8 cellular contexts compared by ENCODE assay signal in the genomic region with DNA sequence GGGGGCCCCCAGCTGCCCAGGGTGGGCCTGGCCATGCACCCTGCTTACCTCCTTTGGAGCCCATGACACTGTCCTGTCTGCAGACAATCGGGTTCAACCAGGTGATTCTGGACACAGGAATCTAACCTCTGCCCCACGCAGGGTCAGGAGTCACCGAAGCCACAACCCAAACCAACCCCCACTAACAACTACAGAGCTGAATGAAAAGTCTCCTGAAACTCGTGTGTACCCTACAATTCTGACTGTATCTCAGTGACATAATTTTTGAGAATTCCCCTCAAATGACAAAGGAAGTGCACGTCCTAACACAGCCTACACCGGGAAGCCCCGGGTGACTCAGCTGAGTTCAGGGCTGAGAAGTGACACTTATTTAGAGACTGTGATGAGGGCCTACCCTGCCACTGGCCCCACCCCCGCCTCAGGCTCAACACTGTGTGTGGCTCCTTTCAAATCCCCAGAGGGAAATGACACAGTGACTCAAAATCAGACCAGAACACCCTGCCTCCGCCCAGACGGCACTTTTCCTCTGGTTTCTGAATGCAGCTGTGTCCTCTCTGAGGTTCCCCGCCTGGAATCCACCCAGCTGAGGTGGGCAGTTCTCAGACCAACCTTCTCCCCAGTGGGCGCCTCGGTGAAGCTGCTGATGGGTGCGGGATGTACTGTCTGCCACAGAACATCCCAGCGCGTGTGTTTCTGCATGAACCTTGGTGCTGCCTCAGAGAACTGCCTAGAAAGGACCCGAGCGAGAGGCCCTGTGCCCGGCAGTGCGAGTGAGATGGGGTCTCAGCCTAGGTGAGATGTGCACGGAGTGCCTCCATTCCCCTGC. TPM values are rescaled to one million over a fixed set of nuclear protein-coding genes. Genes with fewer than 3 reads are reported as not detected.
DNase-seq lines count a peak whose midpoint lies in the region; ATAC-seq, FAIRE-seq and TF ChIP-seq lines count a peak whose summit lies in the region.

No MANE protein-coding gene starts in this region.

- no peak overlapping the region for H3K4me3 ChIP-seq in choroid plexus epithelial cell (ENCODE audit: low read depth, low read length)
- no peak overlapping the region for H3K4me3 ChIP-seq in osteoblast (ENCODE audit: insufficient read depth, low read length)

- DNase-seq in AG08395 (ENCODE audit: low spot score) (peak; percentile 66), GM19239 (ENCODE audit: insufficient read length, low spot score) (peak; percentile 84), choroid plexus epithelial cell (ENCODE audit: low read depth) (peak; percentile 43), osteoblast (ENCODE audit: insufficient read length, low spot score, missing footprints) (peak; percentile 86), epidermal melanocyte (ENCODE audit: insufficient read length, low spot score) (no peak), occipital lobe (lab: John Stamatoyannopoulos, UW) (no peak)
- DNase-seq in activated CD4-positive, CD25-positive, alpha-beta regulatory T cell treated with anti-CD3 and anti-CD28 coated beads, Interleukin-2, amount 50 U/mL, for 16 hours (ENCODE audit: low read depth, low spot score) = peak; percentile 82

- peaks cover 46% of the 10 kb centered on the region for H3K36me3 ChIP-seq in osteoblast (ENCODE audit: insufficient read depth, low read length)

- peaks cover 20% of the 10 kb centered on the region for H3K4me1 ChIP-seq in osteoblast (ENCODE audit: insufficient read depth, low read length)

- H3K27me3 ChIP-seq in osteoblast (ENCODE audit: insufficient read depth, low read length) = no peaks in the 10 kb centered on the region

- H4K20me1 ChIP-seq in osteoblast (ENCODE audit: insufficient read depth, low read length) = peaks cover 25% of the 10 kb centered on the region

- ATAC-seq in HG03378 (IDR thresholded peaks at IDR 0.05; ENCODE audit: unreplicated experiment) = peak; percentile 88

- TF ChIP-seq CTCF in choroid plexus epithelial cell (conservative IDR thresholded peaks at IDR 0.05; ENCODE audit: low read depth, low read length) (no peak), osteoblast (IDR thresholded peaks at IDR 0.05; ENCODE audit: extremely low read depth, low read depth, low read length) (no peak)

- FAIRE-seq in GM19239 (lab: Jason Lieb, UNC) = peak; percentile 100

- peak overlapping the region; percentile 38 for H3K27ac ChIP-seq in osteoblast (ENCODE audit: low read depth, low read length)

- peak overlapping the region; percentile 2 for H3K4me2 ChIP-seq in osteoblast (ENCODE audit: insufficient read depth, low read length)

- H3K79me2 ChIP-seq in osteoblast (ENCODE audit: insufficient read depth, low read length) = peaks cover 26% of the 10 kb centered on the region

- H2AFZ ChIP-seq in osteoblast (ENCODE audit: low read length) = no peak overlapping the region

- no peaks in the 10 kb centered on the region for H3K9me3 ChIP-seq in osteoblast (ENCODE audit: low read depth, low read length)

RNA-seq across cellular contexts. Expression of a gene that starts 9.9 kb away (rescaled TPM):
- total RNA-seq in osteoblast (37.7 and 44.9 TPM in 2 replicates), occipital lobe (5.9 TPM)

RNA-seq across cellular contexts. Expression of a gene that starts 46.7 kb away (rescaled TPM):
- total RNA-seq in osteoblast (26.4 and 28.0 TPM in 2 replicates), occipital lobe (24.8 TPM)

Comparison
In these comparisons a context has a peak if more than half of its experiments do, and no peak if none do; other contexts are left out.
1. DNase-seq: peak in AG08395 (single experiment), GM19239 (single experiment), activated CD4-positive, CD25-positive, alpha-beta regulatory T cell treated with anti-CD3 and anti-CD28 coated beads, Interleukin-2, amount 50 U/mL, for 16 hours (single experiment), choroid plexus epithelial cell (single experiment) and osteoblast (single experiment); none in epidermal melanocyte (single experiment) and occipital lobe (single experiment).